Comparison of ENCODE assay signal across 9 cellular contexts in genomic region chr6:148251286-148251685, GRCh38.
A peak's percentile ranks its signal among the peaks of the same experiment; 100 is the strongest.
DNase-seq lines count a peak whose midpoint lies in the region; ATAC-seq, FAIRE-seq and TF ChIP-seq lines count a peak whose summit lies in the region.
"Had no signal": no experiment of that assay in that cellular context is flagged by ENCODE, and none has a peak within 500 bp of the region (broad histone marks: within the 10 kb centered on the region; RNA-seq: fewer than 3 reads in every experiment).

No MANE protein-coding gene starts in this region.

- POLR2A ChIA-PET in HEK293T (lab: Yijun Ruan, JAX), result no interaction called here

- CTCF ChIA-PET in HEK293T (lab: Yijun Ruan, JAX), result interaction anchor here (0.5 to 0.9 kb wide), 3 partner anchors 11 to 214 kb away, joined by 3 to 4 read pairs (median 4); no protein-coding TSS in a partner anchor

- no peak for FAIRE-seq in RCC 7860 (lab: Jason Lieb, UNC)

- no peak overlapping the region for H3K9ac ChIP-seq in colonic mucosa (ENCODE audit: low read depth in 2 of 2, low read length in 2 of 2)

- no peak overlapping the region for H3K27ac ChIP-seq in heart left ventricle
- H3K27ac ChIP-seq in suprapubic skin, result no peak overlapping the region
- no peak overlapping the region for H3K27ac ChIP-seq in colonic mucosa

- DNase-seq in AML-193 (lab: John Stamatoyannopoulos, UW) (peak; percentile 21 to 30), HEK293T (ENCODE audit: extremely low spot score) (peak; percentile 30), RCC 7860 (ENCODE audit: low spot score) (peak; percentile 30), heart left ventricle (no peak), suprapubic skin (ENCODE audit: low spot score in 2 of 2) (no peak), colonic mucosa (no peak)
- DNase-seq: activated naive CD8-positive, alpha-beta T cell treated with anti-CD3 and anti-CD28 coated beads, Interleukin-2, amount 10 ng/mL, durations not matched to agents 7 days and 5 days had no signal

- peak in 11 of 12 donors; percentile 15 to 62 (median 45) for TF ChIP-seq CTCF in heart left ventricle (IDR thresholded peaks at IDR 0.05)
- TF ChIP-seq CTCF in suprapubic skin (IDR thresholded peaks at IDR 0.05), result peak; percentile 28 to 39
- TF ChIP-seq CTCF in colonic mucosa (IDR thresholded peaks at IDR 0.05), result no peak

- intact Hi-C loops in heart left ventricle (cut with DNase I), result loop anchor here in 8 of 10 donors (2.0 to 10.0 kb wide), 5 partner anchors 69 to 216 kb away; no protein-coding TSS in a partner anchor
- intact Hi-C loops in colonic mucosa (cut with DNase I), result no loop called here

- H3K4me3 ChIP-seq in heart left ventricle (no peak overlapping the region), suprapubic skin (no peak overlapping the region), colonic mucosa (no peak overlapping the region)

- WGBS in heart left ventricle, 4 donors, result 41 to 67% (median 60%) methylated on average over 2 of the region's 2 CpGs
- 27% methylated on average over 2 of the region's 2 CpGs for WGBS in suprapubic skin

- TF ChIP-seq EP300 in suprapubic skin (IDR thresholded peaks at IDR 0.05), result no peak

- ATAC-seq in heart left ventricle (peak in 3 of 4 donors; percentile 56 to 82 (median 65)), HG03135 (IDR thresholded peaks at IDR 0.05; ENCODE audit: unreplicated experiment) (no peak), HG02884 (IDR thresholded peaks at IDR 0.05; ENCODE audit: unreplicated experiment) (no peak)

- H3K9me3 ChIP-seq in heart left ventricle (peaks cover 0 to 4% (median 0%) of the 10 kb centered on the region in 12 donors), suprapubic skin (no peaks in the 10 kb centered on the region), colonic mucosa (no peaks in the 10 kb centered on the region)

- H3K4me1 ChIP-seq in heart left ventricle (peaks cover 0 to 31% (median 1%) of the 10 kb centered on the region in 12 donors), suprapubic skin (peaks cover 6% of the 10 kb centered on the region), colonic mucosa (no peaks in the 10 kb centered on the region)

- H3K27me3 ChIP-seq in heart left ventricle, result no peaks in the 10 kb centered on the region
- no peaks in the 10 kb centered on the region for H3K27me3 ChIP-seq in suprapubic skin
- no peaks in the 10 kb centered on the region for H3K27me3 ChIP-seq in colonic mucosa

- no peaks in the 10 kb centered on the region for H3K36me3 ChIP-seq in heart left ventricle
- no peaks in the 10 kb centered on the region for H3K36me3 ChIP-seq in suprapubic skin
- no peaks in the 10 kb centered on the region for H3K36me3 ChIP-seq in colonic mucosa

- TF ChIP-seq POLR2A in heart left ventricle (IDR thresholded peaks at IDR 0.05) (no peak), suprapubic skin (IDR thresholded peaks at IDR 0.05) (no peak)

TF ChIP-seq in HEK293T, 16 proteins besides CTCF, POLR2A, EP300 and RAD21:
- no peak for TF ChIP-seq L3MBTL2 (conservative IDR thresholded peaks at IDR 0.05)
- no peak for TF ChIP-seq FOXK2 (IDR thresholded peaks at IDR 0.05)
- no peak for TF ChIP-seq PKNOX1 (IDR thresholded peaks at IDR 0.05)
- no peak for TF ChIP-seq ZNF384 (IDR thresholded peaks at IDR 0.05)
- no peak for TF ChIP-seq TARDBP (IDR thresholded peaks at IDR 0.05)
- no peak for TF ChIP-seq CTBP1 (IDR thresholded peaks at IDR 0.05; ENCODE audit: borderline replicate concordance)
- no peak for TF ChIP-seq NFRKB (IDR thresholded peaks at IDR 0.05)
- no peak for TF ChIP-seq FOXM1 (IDR thresholded peaks at IDR 0.05; ENCODE audit: borderline replicate concordance)
- no peak for TF ChIP-seq SP1 (IDR thresholded peaks at IDR 0.05)
- TF ChIP-seq HDGF (IDR thresholded peaks at IDR 0.05; ENCODE audit: borderline replicate concordance), result no peak
- no peak for TF ChIP-seq BHLHE40 (IDR thresholded peaks at IDR 0.05; ENCODE audit: borderline replicate concordance)
- no peak for TF ChIP-seq ARNT (IDR thresholded peaks at IDR 0.05)
- TF ChIP-seq FOXA1 (IDR thresholded peaks at IDR 0.05), result no peak
- no peak for TF ChIP-seq SUZ12 (IDR thresholded peaks at IDR 0.05)
- no peak for TF ChIP-seq LEF1 (IDR thresholded peaks at IDR 0.05; ENCODE audit: borderline replicate concordance)
- no peak for TF ChIP-seq ELF4 (IDR thresholded peaks at IDR 0.05)
TF ChIP-seq in HEK293T: peak in this region for 0.

Comparison
In these comparisons a context has a peak if more than half of its experiments do, and no peak if none do; other contexts are left out.
1. DNase-seq: peak in AML-193 (2 of 2), HEK293T (single experiment) and RCC 7860 (single experiment); none in heart left ventricle (0 of 5), suprapubic skin (0 of 2) and colonic mucosa (single experiment).
2. ATAC-seq: peak in heart left ventricle (3 of 4); none in HG03135 (single experiment) and HG02884 (single experiment).